31 cellular contexts compared by ENCODE assay signal in the genomic region with DNA sequence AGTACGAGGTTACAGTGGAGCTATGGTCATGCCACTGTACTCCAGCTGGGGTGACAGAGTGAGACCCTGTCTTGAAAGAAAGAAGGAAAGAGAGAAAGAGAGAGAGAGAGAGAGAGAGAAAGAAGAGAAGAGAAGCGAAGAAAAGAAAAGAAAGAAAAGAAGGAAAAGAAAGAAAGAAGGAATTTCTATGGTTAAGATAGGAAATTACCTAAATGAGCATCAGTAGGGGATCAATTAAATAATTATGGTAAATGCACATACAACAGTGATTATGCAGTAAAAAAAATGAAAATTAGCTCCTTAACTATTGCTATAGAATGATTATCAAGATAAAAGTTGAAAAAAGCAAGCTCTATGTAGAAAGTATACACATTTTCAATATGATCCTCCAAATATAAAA.
"Had no signal": no experiment of that assay in that cellular context is flagged by ENCODE, and none has a peak within 500 bp of the region (broad histone marks: within the 10 kb centered on the region; RNA-seq: fewer than 3 reads in every experiment).

No MANE protein-coding gene starts in this region.

- H3K36me3 ChIP-seq: ovary, right lobe of liver, sigmoid colon, spleen, suprapubic skin, tibial artery, transverse colon, upper lobe of right lung, uterus had no signal

- H3K9ac ChIP-seq: parathyroid adenoma had no signal

- DNase-seq: naive thymus-derived CD4-positive, alpha-beta T cell; natural killer cell; occipital lobe; ovary; posterior cingulate gyrus; psoas muscle; right cardiac atrium; right lobe of liver; sigmoid colon; small intestine; spleen; stimulated activated CD4-positive, alpha-beta T cell treated with anti-CD3 and anti-CD28 coated beads, Interleukin-12 subunit alpha, Interleukin-12 subunit beta, amount 100 ng/mL, for 4 hours; stimulated activated CD4-positive, alpha-beta T cell treated with anti-CD3 and anti-CD28 coated beads, Interleukin-1b, Interleukin-23, amount 100 ng/mL, for 48 hours; stimulated activated CD4-positive, alpha-beta T cell treated with anti-CD3 and anti-CD28 coated beads, Interleukin-4, amount 100 ng/mL, for 1 hour; stimulated activated CD4-positive, alpha-beta T cell treated with anti-CD3 and anti-CD28 coated beads, Interleukin-4, amount 100 ng/mL, for 4 hours; stimulated activated CD8-positive, alpha-beta memory T cell treated with anti-CD3 and anti-CD28 coated beads, Interleukin-4, amount 100 ng/mL, for 48 hours; stimulated activated naive CD4-positive, alpha-beta T cell; stimulated activated naive CD8-positive, alpha-beta T cell treated with anti-CD3 and anti-CD28 coated beads, Interleukin-15, amount 100 ng/mL, for 72 hours; stimulated activated naive CD8-positive, alpha-beta T cell treated with anti-CD3 and anti-CD28 coated beads, Interleukin-15, Interleukin-2, amounts not matched to agents 100 U/mL and 50 U/mL, for 24 hours; substantia nigra; testis; tibial artery; transverse colon; upper lobe of right lung; uterus had no signal

- H3K36me3 Mint-ChIP-seq: natural killer cell; stimulated activated memory B cell treated with anti-CD40 and anti-IgM and Interleukin-4, amounts not matched to agents 10 μg/mL and 1 μg/mL and 100 μg/mL, for 72 hours; type B pancreatic cell had no signal

- FAIRE-seq: small intestine had no signal

- ATAC-seq: naive thymus-derived CD4-positive, alpha-beta T cell; natural killer cell; psoas muscle; right cardiac atrium; right lobe of liver; stimulated activated memory B cell treated with anti-CD40 and anti-IgM and Interleukin-4, amounts not matched to agents 10 μg/mL and 1 μg/mL and 100 μg/mL, for 72 hours; stimulated activated naive CD8-positive, alpha-beta T cell treated with anti-CD3 and anti-CD28 coated beads, Interleukin-15, amount 100 ng/mL, for 72 hours; stimulated activated naive CD8-positive, alpha-beta T cell treated with anti-CD3 and anti-CD28 coated beads, Interleukin-15, Interleukin-2, amounts not matched to agents 100 U/mL and 50 U/mL, for 24 hours; upper lobe of right lung had no signal

- H3K9me3 Mint-ChIP-seq: natural killer cell; nephron; stimulated activated memory B cell treated with anti-CD40 and anti-IgM and Interleukin-4, amounts not matched to agents 10 μg/mL and 1 μg/mL and 100 μg/mL, for 72 hours; stimulated activated naive CD8-positive, alpha-beta T cell treated with anti-CD3 and anti-CD28 coated beads, Interleukin-15, amount 100 ng/mL, for 72 hours; type B pancreatic cell had no signal

- H3K4me1 ChIP-seq: parathyroid adenoma, psoas muscle, right lobe of liver, sigmoid colon, spleen, suprapubic skin, testis, tibial artery, transverse colon, upper lobe of right lung, uterus had no signal

- H3K27me3 Mint-ChIP-seq: progenitor cell of endocrine pancreas; stimulated activated naive CD8-positive, alpha-beta T cell treated with anti-CD3 and anti-CD28 coated beads, Interleukin-15, amount 100 ng/mL, for 72 hours; type B pancreatic cell had no signal

- H3K27ac Mint-ChIP-seq: natural killer cell; nephron; progenitor cell of endocrine pancreas; stimulated activated memory B cell treated with anti-CD40 and anti-IgM and Interleukin-4, amounts not matched to agents 10 μg/mL and 1 μg/mL and 100 μg/mL, for 72 hours; type B pancreatic cell had no signal

- H3K4me3 Mint-ChIP-seq: naive thymus-derived CD4-positive, alpha-beta T cell; natural killer cell; nephron; stimulated activated memory B cell treated with anti-CD40 and anti-IgM and Interleukin-4, amounts not matched to agents 10 μg/mL and 1 μg/mL and 100 μg/mL, for 72 hours; stimulated activated naive CD8-positive, alpha-beta T cell treated with anti-CD3 and anti-CD28 coated beads, Interleukin-15, amount 100 ng/mL, for 72 hours; type B pancreatic cell had no signal

- H3K79me2 ChIP-seq: parathyroid adenoma had no signal

- H3K9me3 ChIP-seq: ovary, psoas muscle, right lobe of liver, sigmoid colon, spleen, suprapubic skin, testis, tibial artery, transverse colon, upper lobe of right lung, uterus had no signal

- H2AFZ ChIP-seq: parathyroid adenoma had no signal

- H3K4me1 Mint-ChIP-seq: naive thymus-derived CD4-positive, alpha-beta T cell; stimulated activated memory B cell treated with anti-CD40 and anti-IgM and Interleukin-4, amounts not matched to agents 10 μg/mL and 1 μg/mL and 100 μg/mL, for 72 hours; stimulated activated naive CD8-positive, alpha-beta T cell treated with anti-CD3 and anti-CD28 coated beads, Interleukin-15, amount 100 ng/mL, for 72 hours had no signal

- H3K4me3 ChIP-seq: ovary, psoas muscle, right lobe of liver, sigmoid colon, spleen, suprapubic skin, testis, tibial artery, transverse colon, upper lobe of right lung, uterus had no signal

- H3K27ac ChIP-seq: ovary, parathyroid adenoma, psoas muscle, right lobe of liver, sigmoid colon, spleen, suprapubic skin, testis, tibial artery, transverse colon, upper lobe of right lung, uterus had no signal

- H3K27me3 ChIP-seq: ovary, right lobe of liver, sigmoid colon, spleen, suprapubic skin, testis, tibial artery, transverse colon, upper lobe of right lung, uterus had no signal
